ENCODE assay signal across 8 cellular contexts in genomic region chr16:14501331-14502255, GRCh38.
DNase-seq lines count a peak whose midpoint lies in the region; ATAC-seq and TF ChIP-seq lines count a peak whose summit lies in the region.

No MANE protein-coding gene starts in this region.

- H3K9ac ChIP-seq in PC-3 (ENCODE audit: low read length): peak overlapping the region; percentile 57

- no peaks in the 10 kb centered on the region for H4K20me1 ChIP-seq in PC-3 (ENCODE audit: low read length)

- H3K4me3 Mint-ChIP-seq in HFFc6: peak overlapping the region; percentile 73

- H3K4me1 Mint-ChIP-seq in HFFc6 (ENCODE audit: low read depth): peaks cover 77% of the 10 kb centered on the region

- no peaks in the 10 kb centered on the region for H3K27me3 Mint-ChIP-seq in HFFc6 (ENCODE audit: insufficient read depth)

- no peaks in the 10 kb centered on the region for H3K9me3 Mint-ChIP-seq in HFFc6

- H3F3A ChIP-seq in PC-3 (ENCODE audit: low read length, unreplicated experiment): peaks cover 10% of the 10 kb centered on the region

- no peak for TF ChIP-seq EP300 in transverse colon (IDR thresholded peaks at IDR 0.05; ENCODE audit: low read depth)

- H3K27ac ChIP-seq in ACC112 (ENCODE audit: low read depth, low read length) (peak overlapping the region; percentile 97), PC-3 (ENCODE audit: low read length) (peak overlapping the region; percentile 92), right lobe of liver (peak overlapping the region; percentile 52 to 61 (median 54)), transverse colon (peak overlapping the region; percentile 8 to 77 (median 56))

- H3K36me3 ChIP-seq in ACC112 (ENCODE audit: insufficient read depth, low read length): no peaks in the 10 kb centered on the region
- no peaks in the 10 kb centered on the region for H3K36me3 ChIP-seq in PC-3 (ENCODE audit: low read depth, low read length)
- no peaks in the 10 kb centered on the region for H3K36me3 ChIP-seq in right lobe of liver
- H3K36me3 ChIP-seq in transverse colon: no peaks in the 10 kb centered on the region

- no peaks in the 10 kb centered on the region for H3K79me2 ChIP-seq in ACC112 (ENCODE audit: control insufficient read depth, insufficient read depth, low read length, unreplicated experiment)
- H3K79me2 ChIP-seq in PC-3 (ENCODE audit: low read length): peaks cover 6% of the 10 kb centered on the region

- in situ Hi-C loops in transverse colon (cut with MboI; ENCODE audit: low pct_ligation_motif_present in 1 of 4, low pct_unique_long_range_greater_than_20kb in 1 of 4, low sequenced_read_pairs in 3 of 4): no loop called here

- DNase-seq in HFFc6 (peak; percentile 86), PC-3 (peak; percentile 87), ecto neural progenitor cell (ENCODE audit: low spot score) (peak; percentile 65), right lobe of liver (peak; percentile 84 to 93 (median 87)), transverse colon (peak; percentile 79), germinal center (ENCODE audit: low spot score) (no peak)

- 36% methylated on average over 9 of the region's 9 CpGs for WGBS in right lobe of liver (ENCODE audit: insufficient coverage, low coverage, low lambda C conversion rate, missing lambda C conversion rate)
- 29 to 42% methylated on average over 2 to 9 of the region's 9 CpGs for WGBS in transverse colon (ENCODE audit: low coverage in 1 of 2), 2 donors

- H3K27ac Mint-ChIP-seq in HFFc6: peak overlapping the region; percentile 96

- TF ChIP-seq POLR2A in right lobe of liver (IDR thresholded peaks at IDR 0.05): peak; percentile 45
- no peak for TF ChIP-seq POLR2A in transverse colon (IDR thresholded peaks at IDR 0.05)

- H3K9me3 ChIP-seq in PC-3 (ENCODE audit: low read length) (no peaks in the 10 kb centered on the region), right lobe of liver (no peaks in the 10 kb centered on the region), transverse colon (no peaks in the 10 kb centered on the region)

- peak overlapping the region; percentile 67 for H2AFZ ChIP-seq in ACC112 (ENCODE audit: low read length, unreplicated experiment)
- H2AFZ ChIP-seq in PC-3 (ENCODE audit: low read length): 0 out of 2 replicates have a peak overlapping the region, but pooled peaks have one; percentile 54

- BruUV-seq in PC-3 (replicated peaks; lab: Mats Ljungman, UMichigan): no TSS peak

- CTCF ChIA-PET in PC-3 (lab: Charles Lee): no interaction called here

- peaks cover 58% of the 10 kb centered on the region for H3K4me1 ChIP-seq in ACC112 (ENCODE audit: control insufficient read depth, insufficient read depth, low read length, unreplicated experiment)
- H3K4me1 ChIP-seq in PC-3 (ENCODE audit: insufficient read depth, low read length): peaks cover 74% of the 10 kb centered on the region
- H3K4me1 ChIP-seq in right lobe of liver: peaks cover 0 to 49% (median 17%) of the 10 kb centered on the region in 4 donors
- peaks cover 6 to 17% (median 9%) of the 10 kb centered on the region in 4 donors for H3K4me1 ChIP-seq in transverse colon

- H3K27me3 ChIP-seq in ACC112 (ENCODE audit: insufficient read depth, low read length) (no peaks in the 10 kb centered on the region), PC-3 (ENCODE audit: low read length) (no peaks in the 10 kb centered on the region), right lobe of liver (no peaks in the 10 kb centered on the region), transverse colon (no peaks in the 10 kb centered on the region)

- H3K4me2 ChIP-seq in PC-3 (ENCODE audit: low read length): peak overlapping the region; percentile 64

- no peaks in the 10 kb centered on the region for H3K9me2 ChIP-seq in PC-3 (replicated peaks; ENCODE audit: low read length)

- ATAC-seq in PC-3: peak; percentile 78
- peak; percentile 80 to 96 (median 90) for ATAC-seq in right lobe of liver
- ATAC-seq in GM18511 (IDR thresholded peaks at IDR 0.05; ENCODE audit: unreplicated experiment): no peak

- H3K36me3 Mint-ChIP-seq in HFFc6 (ENCODE audit: low read depth): no peaks in the 10 kb centered on the region

- intact Hi-C loops in PC-3 (cut with micrococcal nuclease) (loop anchor here (10.0 kb wide), 1 partner anchor 47 kb away; no protein-coding TSS in a partner anchor), right lobe of liver (cut with DNase I) (no loop called here), transverse colon (cut with DNase I; ENCODE audit: low total_unique reads) (no loop called here)

- H3K4me3 ChIP-seq in ACC112 (ENCODE audit: low read depth, low read length) (peak overlapping the region; percentile 50), PC-3 (ENCODE audit: low read length) (no peak overlapping the region), right lobe of liver (no peak overlapping the region), transverse colon (no peak overlapping the region)

- TF ChIP-seq CTCF in HFFc6 (IDR thresholded peaks at IDR 0.05): no peak
- TF ChIP-seq CTCF in PC-3 (conservative IDR thresholded peaks at IDR 0.05; ENCODE audit: low read depth, low read length): no peak
- TF ChIP-seq CTCF in right lobe of liver (IDR thresholded peaks at IDR 0.05): no peak
- no peak for TF ChIP-seq CTCF in transverse colon (IDR thresholded peaks at IDR 0.05)

- POLR2A ChIA-PET in PC-3 (lab: Charles Lee; ENCODE audit: unreplicated experiment): no interaction called here
